8 cellular contexts compared by ENCODE assay signal in genomic region chr12:46473634-46474201, GRCh38.
A peak's percentile ranks its signal among the peaks of the same experiment; 100 is the strongest.
DNase-seq lines count a peak whose midpoint lies in the region; ATAC-seq and TF ChIP-seq lines count a peak whose summit lies in the region.

No MANE protein-coding gene starts in this region.

- peaks cover 49% of the 10 kb centered on the region for H3K4me1 ChIP-seq in skeletal muscle satellite cell (ENCODE audit: control insufficient read depth, insufficient read depth, low read length)

- H3K4me1 Mint-ChIP-seq in activated naive CD8-positive, alpha-beta T cell treated with anti-CD3 and anti-CD28 coated beads, Interleukin-2, amount 10 ng/mL, durations not matched to agents 7 days and 5 days, result peaks cover 30% of the 10 kb centered on the region

- H3K36me3 ChIP-seq in skeletal muscle satellite cell (ENCODE audit: insufficient read depth, low read length), result no peaks in the 10 kb centered on the region

- ATAC-seq in HG02678 (IDR thresholded peaks at IDR 0.05; ENCODE audit: unreplicated experiment), result peak; percentile 63
- ATAC-seq in activated naive CD8-positive, alpha-beta T cell treated with anti-CD3 and anti-CD28 coated beads, Interleukin-2, amount 10 ng/mL, durations not matched to agents 7 days and 5 days (ENCODE audit: low read depth), result no peak
- ATAC-seq in left ventricle myocardium superior, result peak; percentile 93

- H3K27me3 ChIP-seq in skeletal muscle satellite cell (ENCODE audit: control insufficient read depth, insufficient read depth, low read length), result no peaks in the 10 kb centered on the region

- POLR2A ChIA-PET in activated naive CD8-positive, alpha-beta T cell treated with anti-CD3 and anti-CD28 coated beads, Interleukin-2, amount 10 ng/mL, durations not matched to agents 7 days and 5 days (lab: Charles Lee), result interaction anchor here (0.7 kb wide), 1 partner anchor 50 kb away, joined by 3 read pairs; no protein-coding TSS in a partner anchor

- intact Hi-C loops in left ventricle myocardium superior (cut with micrococcal nuclease), result loop anchor here (10.0 kb wide), 1 partner anchor 51 kb away; no protein-coding TSS in a partner anchor

- H3K9me3 ChIP-seq in skeletal muscle satellite cell (replicated peaks; ENCODE audit: low read length), result no peaks in the 10 kb centered on the region

- peak overlapping the region; percentile 18 for H3K4me3 ChIP-seq in skeletal muscle satellite cell (ENCODE audit: low read length)

- H3K4me3 Mint-ChIP-seq in activated naive CD8-positive, alpha-beta T cell treated with anti-CD3 and anti-CD28 coated beads, Interleukin-2, amount 10 ng/mL, durations not matched to agents 7 days and 5 days, result peak overlapping the region; percentile 60

- H3K9ac ChIP-seq in skeletal muscle satellite cell (ENCODE audit: low read depth, low read length), result peak overlapping the region; percentile 71

- peak; percentile 21 for DNase-seq in 8988T
- peak; percentile 30 for DNase-seq in GM10266 (ENCODE audit: extremely low spot score)
- peak; percentile 80 for DNase-seq in NCI-H1436 treated with DMSO at 0.1 percent for 48 hours (lab: John Stamatoyannopoulos, UW)
- no peak for DNase-seq in activated naive CD8-positive, alpha-beta T cell treated with anti-CD3 and anti-CD28 coated beads, Interleukin-2, amount 10 ng/mL, durations not matched to agents 7 days and 5 days
- peak; percentile 63 for DNase-seq in left ventricle myocardium superior
- no peak for DNase-seq in cerebellar cortex (ENCODE audit: low spot score)

- no peaks in the 10 kb centered on the region for H3K27me3 Mint-ChIP-seq in activated naive CD8-positive, alpha-beta T cell treated with anti-CD3 and anti-CD28 coated beads, Interleukin-2, amount 10 ng/mL, durations not matched to agents 7 days and 5 days

- H3K36me3 Mint-ChIP-seq in activated naive CD8-positive, alpha-beta T cell treated with anti-CD3 and anti-CD28 coated beads, Interleukin-2, amount 10 ng/mL, durations not matched to agents 7 days and 5 days, result peaks cover 26% of the 10 kb centered on the region

- peak overlapping the region; percentile 69 for H3K4me2 ChIP-seq in skeletal muscle satellite cell (ENCODE audit: low read length)

- H3K9me3 Mint-ChIP-seq in activated naive CD8-positive, alpha-beta T cell treated with anti-CD3 and anti-CD28 coated beads, Interleukin-2, amount 10 ng/mL, durations not matched to agents 7 days and 5 days, result no peaks in the 10 kb centered on the region

- H3K27ac Mint-ChIP-seq in activated naive CD8-positive, alpha-beta T cell treated with anti-CD3 and anti-CD28 coated beads, Interleukin-2, amount 10 ng/mL, durations not matched to agents 7 days and 5 days, result peak overlapping the region; percentile 56

- TF ChIP-seq CTCF in GM10266 (IDR thresholded peaks at IDR 0.05; ENCODE audit: control insufficient read depth, insufficient read depth, low read depth, missing control alignments), result no peak

Comparison
In these comparisons a context has a peak if more than half of its experiments do, and no peak if none do; other contexts are left out.
1. DNase-seq: peak in 8988T (single experiment), GM10266 (single experiment), NCI-H1436 treated with DMSO at 0.1 percent for 48 hours (single experiment) and left ventricle myocardium superior (single experiment); none in activated naive CD8-positive, alpha-beta T cell treated with anti-CD3 and anti-CD28 coated beads, Interleukin-2, amount 10 ng/mL, durations not matched to agents 7 days and 5 days (single experiment) and cerebellar cortex (single experiment).